Comparison of ENCODE assay signal across 8 cellular contexts in genomic region chr11:118618991-118619375, GRCh38. TPM values are rescaled to one million over a fixed set of nuclear protein-coding genes. Genes with fewer than 3 reads are reported as not detected.
A peak's percentile ranks its signal among the peaks of the same experiment; 100 is the strongest.
DNase-seq lines count a peak whose midpoint lies in the region; ATAC-seq and TF ChIP-seq lines count a peak whose summit lies in the region.

No MANE protein-coding gene starts in this region.

- no peak overlapping the region for H3K4me3 ChIP-seq in body of pancreas
- H3K4me3 ChIP-seq in hepatocyte = no peak overlapping the region
- peak overlapping the region; percentile 54 for H3K4me3 ChIP-seq in skeletal muscle satellite cell (ENCODE audit: low read length)
- no peak overlapping the region for H3K4me3 ChIP-seq in MM.1S (ENCODE audit: low read length)

- peaks cover 62% of the 10 kb centered on the region for H3K4me1 ChIP-seq in body of pancreas
- H3K4me1 ChIP-seq in hepatocyte (ENCODE audit: insufficient read depth) = peaks cover 69% of the 10 kb centered on the region
- peaks cover 70% of the 10 kb centered on the region for H3K4me1 ChIP-seq in skeletal muscle satellite cell (ENCODE audit: control insufficient read depth, insufficient read depth, low read length)
- H3K4me1 ChIP-seq in MM.1S (ENCODE audit: low read length) = no peaks in the 10 kb centered on the region

- ATAC-seq in body of pancreas = no peak
- ATAC-seq in HG03571 (IDR thresholded peaks at IDR 0.05; ENCODE audit: unreplicated experiment) = no peak

- peak overlapping the region in 3 of 4 donors; percentile 41 to 61 (median 55) for H3K27ac ChIP-seq in body of pancreas
- H3K27ac ChIP-seq in hepatocyte = peak overlapping the region; percentile 96
- no peak overlapping the region for H3K27ac ChIP-seq in MM.1S (ENCODE audit: low read length)

- H3F3A ChIP-seq in MM.1S (ENCODE audit: insufficient read depth, low read length) = no peaks in the 10 kb centered on the region

- TF ChIP-seq CTCF in body of pancreas (IDR thresholded peaks at IDR 0.05) (no peak), hepatocyte (IDR thresholded peaks at IDR 0.05; ENCODE audit: poor library complexity) (no peak), MM.1S (IDR thresholded peaks at IDR 0.05; ENCODE audit: low read length) (no peak)

- intact Hi-C loops in body of pancreas (cut with DNase I) = no loop called here

- H3K9me3 ChIP-seq in body of pancreas (no peaks in the 10 kb centered on the region), hepatocyte (ENCODE audit: low read depth) (no peaks in the 10 kb centered on the region), skeletal muscle satellite cell (replicated peaks; ENCODE audit: low read length) (no peaks in the 10 kb centered on the region), MM.1S (replicated peaks; ENCODE audit: insufficient read depth, low read length) (no peaks in the 10 kb centered on the region)

- DNase-seq in GM04503 (ENCODE audit: low read depth) = peak; percentile 76
- peak in 2 of 4 donors; percentile 27 for DNase-seq in body of pancreas
- no peak for DNase-seq in hepatocyte (ENCODE audit: low spot score)
- DNase-seq in NCI-H1417 (lab: John Stamatoyannopoulos, UW) = no peak
- no peak for DNase-seq in MM.1S
- no peak for DNase-seq in stimulated activated CD4-positive, alpha-beta T cell treated with anti-CD3 and anti-CD28 coated beads, Interleukin-12 subunit alpha, Interleukin-12 subunit beta, amount 100 ng/mL, for 4 hours

- H3K79me2 ChIP-seq in hepatocyte (peaks cover 21% of the 10 kb centered on the region), MM.1S (ENCODE audit: low read length) (no peaks in the 10 kb centered on the region)

- H4K20me1 ChIP-seq in hepatocyte (ENCODE audit: insufficient read depth, poor library complexity, severe bottlenecking) = no peaks in the 10 kb centered on the region
- no peaks in the 10 kb centered on the region; the same call in 1 of the 2 replicates for H4K20me1 ChIP-seq in MM.1S (ENCODE audit: insufficient read depth, low read length)

- H3K36me3 ChIP-seq in body of pancreas (replicated peaks in 1 of 2; ENCODE audit: insufficient read depth in 1 of 2, low read depth in 2 of 2) = no peaks in the 10 kb centered on the region
- no peaks in the 10 kb centered on the region for H3K36me3 ChIP-seq in hepatocyte (replicated peaks; ENCODE audit: insufficient read depth, low read depth)
- H3K36me3 ChIP-seq in skeletal muscle satellite cell (ENCODE audit: insufficient read depth, low read length) = peaks cover 39% of the 10 kb centered on the region
- H3K36me3 ChIP-seq in MM.1S (replicated peaks; ENCODE audit: insufficient read depth, low read length) = no peaks in the 10 kb centered on the region

- H3K27me3 ChIP-seq in body of pancreas (no peaks in the 10 kb centered on the region), hepatocyte (no peaks in the 10 kb centered on the region), skeletal muscle satellite cell (ENCODE audit: control insufficient read depth, insufficient read depth, low read length) (no peaks in the 10 kb centered on the region), MM.1S (replicated peaks; ENCODE audit: insufficient read depth, low read length) (peaks cover 15% of the 10 kb centered on the region)

- H3K9ac ChIP-seq in skeletal muscle satellite cell (ENCODE audit: low read depth, low read length) = peak overlapping the region; percentile 88
- no peak overlapping the region for H3K9ac ChIP-seq in MM.1S (ENCODE audit: low read length)

- no peaks in the 10 kb centered on the region for H3K9me2 ChIP-seq in hepatocyte (replicated peaks; ENCODE audit: insufficient read depth)
- no peaks in the 10 kb centered on the region for H3K9me2 ChIP-seq in MM.1S (replicated peaks; ENCODE audit: insufficient read depth, low read length)

- TF ChIP-seq POLR2A in body of pancreas (IDR thresholded peaks at IDR 0.05) = no peak

- peak overlapping the region; percentile 61 for H3K4me2 ChIP-seq in hepatocyte
- peak overlapping the region; percentile 79 for H3K4me2 ChIP-seq in skeletal muscle satellite cell (ENCODE audit: low read length)
- no peak overlapping the region for H3K4me2 ChIP-seq in MM.1S (ENCODE audit: low read depth, low read length)

- no peak overlapping the region for H2AFZ ChIP-seq in hepatocyte
- no peak overlapping the region for H2AFZ ChIP-seq in MM.1S (ENCODE audit: low read length)

- WGBS in body of pancreas, 2 donors = 51 to 63% methylated on average over 4 of the region's 4 CpGs
- WGBS in hepatocyte (ENCODE audit: low lambda C conversion rate, missing lambda C conversion rate) = 71% methylated on average over 4 of the region's 4 CpGs

RNA-seq across cellular contexts. Expression of gene PHLDB1, which starts 11.6 kb away (rescaled TPM):
- total RNA-seq in body of pancreas (100 to 1,000 TPM in 1 of 2 donors, 10 to 100 TPM in 1; 71.9 to 166 TPM), hepatocyte (45.8 and 51.8 TPM in 2 replicates)
- polyA plus RNA-seq in hepatocyte = 71.1 and 73.0 TPM in 2 replicates
- 107 and 124 TPM in 2 replicates for total RNA-seq in skeletal muscle satellite cell (2012; rRNA removed)

RNA-seq across cellular contexts. Expression of gene ARCN1, which starts 46.8 kb away (rescaled TPM):
- total RNA-seq in body of pancreas (10 to 100 TPM; 49.8 to 64.3 TPM), hepatocyte (177 and 190 TPM in 2 replicates)
- 166 and 194 TPM in 2 replicates for polyA plus RNA-seq in hepatocyte
- total RNA-seq in skeletal muscle satellite cell (2012; rRNA removed) = 161 and 162 TPM in 2 replicates

RNA-seq across cellular contexts. Expression of gene IFT46, which starts 53.3 kb away (rescaled TPM):
- total RNA-seq in body of pancreas (10 to 100 TPM; 17.1 to 24.6 TPM), hepatocyte (20.6 and 21.0 TPM in 2 replicates)
- 12.3 and 12.6 TPM in 2 replicates for polyA plus RNA-seq in hepatocyte
- total RNA-seq in skeletal muscle satellite cell (2012; rRNA removed) = 31.2 and 40.6 TPM in 2 replicates
